In the genomic region with DNA sequence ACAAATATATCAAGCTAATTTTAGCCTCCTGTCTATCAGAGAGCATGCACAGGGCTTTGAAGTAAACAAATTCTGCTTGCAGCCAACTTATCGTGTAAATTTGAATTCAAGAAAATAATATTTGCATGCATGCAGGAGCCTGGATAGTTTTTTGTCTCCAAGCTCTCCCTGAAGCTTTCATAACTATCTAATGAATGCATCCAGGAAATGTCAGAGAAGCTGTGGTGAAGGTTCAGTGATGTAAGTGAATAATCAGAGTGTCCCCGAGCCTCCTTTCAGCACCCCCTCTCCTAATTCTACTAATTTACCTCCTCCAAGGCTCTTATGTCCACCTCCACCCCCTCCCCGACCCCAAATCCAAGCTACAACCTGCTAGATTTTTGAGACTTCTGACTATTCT, we compare ENCODE assay signal across 29 cellular contexts.
"Had no signal": no experiment of that assay in that cellular context is flagged by ENCODE, and none has a peak within 500 bp of the region (broad histone marks: within the 10 kb centered on the region; RNA-seq: fewer than 3 reads in every experiment).

No MANE protein-coding gene starts in this region.

- H3K4me3 Mint-ChIP-seq: activated B cell treated with CpG ODN at 0.5 μM for 24 hours; activated CD8-positive, alpha-beta T cell treated with anti-CD3 and anti-CD28 coated beads for 36 hours; activated naive CD8-positive, alpha-beta T cell; activated T-cell treated with anti-CD3 and anti-CD28 coated beads, Interleukin-2, amount 50 U/mL, for 72 hours; brain; effector memory CD8-positive, alpha-beta T cell; naive thymus-derived CD4-positive, alpha-beta T cell; stimulated activated memory B cell treated with anti-CD40 and anti-IgM and Interleukin-4, amounts not matched to agents 10 μg/mL and 1 μg/mL and 100 μg/mL, for 72 hours; stimulated activated naive CD8-positive, alpha-beta T cell treated with anti-CD3 and anti-CD28 coated beads, Interleukin-15, amount 100 ng/mL, for 72 hours; T-helper 17 cell had no signal

- DNase-seq: activated B cell treated with CpG ODN at 0.5 μM for 24 hours; activated CD4-positive, alpha-beta T cell treated with anti-CD3 and anti-CD28 coated beads, Interleukin-2, amount 50 U/mL, for 1 hour; activated CD8-positive, alpha-beta T cell treated with anti-CD3 and anti-CD28 coated beads for 36 hours; activated effector memory CD4-positive, alpha-beta T cell treated with Interleukin-2 at 50 U/mL for 16 hours; activated naive CD4-positive, alpha-beta T cell treated with Interleukin-2 at 50 U/mL for 16 hours; activated T-cell treated with anti-CD3 and anti-CD28 coated beads, Interleukin-2, amount 50 U/mL, for 72 hours; aorta; cortex of kidney; effector memory CD8-positive, alpha-beta T cell; foreskin melanocyte; glutamatergic neuron; mammary epithelial cell; midbrain; naive thymus-derived CD4-positive, alpha-beta T cell; psoas muscle; sigmoid colon; small intestine; stimulated activated CD4-positive, alpha-beta T cell treated with anti-CD3 and anti-CD28 coated beads, Interleukin-4, amount 100 ng/mL, for 4 hours; stimulated activated CD8-positive, alpha-beta memory T cell treated with anti-CD3 and anti-CD28 coated beads, Interleukin-4, amount 100 ng/mL, for 48 hours; stimulated activated naive CD8-positive, alpha-beta T cell treated with anti-CD3 and anti-CD28 coated beads, Interleukin-15, amount 100 ng/mL, for 72 hours; T-helper 17 cell; T1000; thyroid gland had no signal

- H3K9me3 ChIP-seq: psoas muscle, sigmoid colon, thyroid gland had no signal

- H3K9ac ChIP-seq: parathyroid adenoma had no signal

- H3K9me3 Mint-ChIP-seq: activated B cell treated with CpG ODN at 0.5 μM for 24 hours; activated CD8-positive, alpha-beta T cell treated with anti-CD3 and anti-CD28 coated beads for 36 hours; activated T-cell treated with anti-CD3 and anti-CD28 coated beads, Interleukin-2, amount 50 U/mL, for 72 hours; effector memory CD8-positive, alpha-beta T cell; stimulated activated memory B cell treated with anti-CD40 and anti-IgM and Interleukin-4, amounts not matched to agents 10 μg/mL and 1 μg/mL and 100 μg/mL, for 72 hours; stimulated activated naive CD8-positive, alpha-beta T cell treated with anti-CD3 and anti-CD28 coated beads, Interleukin-15, amount 100 ng/mL, for 72 hours had no signal

- H3K36me3 Mint-ChIP-seq: activated naive CD8-positive, alpha-beta T cell; brain; naive thymus-derived CD4-positive, alpha-beta T cell; stimulated activated memory B cell treated with anti-CD40 and anti-IgM and Interleukin-4, amounts not matched to agents 10 μg/mL and 1 μg/mL and 100 μg/mL, for 72 hours had no signal

- H3K27me3 ChIP-seq: cardiac muscle cell, hepatocyte, sigmoid colon, thyroid gland had no signal

- H3K27ac Mint-ChIP-seq: activated B cell treated with CpG ODN at 0.5 μM for 24 hours; activated CD8-positive, alpha-beta T cell treated with anti-CD3 and anti-CD28 coated beads for 36 hours; activated naive CD8-positive, alpha-beta T cell; activated T-cell treated with anti-CD3 and anti-CD28 coated beads, Interleukin-2, amount 50 U/mL, for 72 hours; stimulated activated memory B cell treated with anti-CD40 and anti-IgM and Interleukin-4, amounts not matched to agents 10 μg/mL and 1 μg/mL and 100 μg/mL, for 72 hours had no signal

- H3K27ac ChIP-seq: cardiac muscle cell, hepatocyte, parathyroid adenoma, psoas muscle, sigmoid colon, thyroid gland had no signal

- ATAC-seq: activated CD8-positive, alpha-beta T cell treated with anti-CD3 and anti-CD28 coated beads for 36 hours; activated T-cell treated with anti-CD3 and anti-CD28 coated beads, Interleukin-2, amount 50 U/mL, for 72 hours; effector memory CD8-positive, alpha-beta T cell; naive thymus-derived CD4-positive, alpha-beta T cell; psoas muscle; stimulated activated memory B cell treated with anti-CD40 and anti-IgM and Interleukin-4, amounts not matched to agents 10 μg/mL and 1 μg/mL and 100 μg/mL, for 72 hours; stimulated activated naive CD8-positive, alpha-beta T cell treated with anti-CD3 and anti-CD28 coated beads, Interleukin-15, amount 100 ng/mL, for 72 hours; T-helper 17 cell had no signal

- H3K4me1 ChIP-seq: parathyroid adenoma, psoas muscle had no signal

- H3K27me3 Mint-ChIP-seq: activated B cell treated with CpG ODN at 0.5 μM for 24 hours; activated CD8-positive, alpha-beta T cell treated with anti-CD3 and anti-CD28 coated beads for 36 hours; activated naive CD8-positive, alpha-beta T cell; effector memory CD8-positive, alpha-beta T cell; stimulated activated naive CD8-positive, alpha-beta T cell treated with anti-CD3 and anti-CD28 coated beads, Interleukin-15, amount 100 ng/mL, for 72 hours had no signal

- H3K36me3 ChIP-seq: cardiac muscle cell, sigmoid colon, thyroid gland had no signal

- H3K4me3 ChIP-seq: cardiac muscle cell, hepatocyte, psoas muscle, sigmoid colon, thyroid gland had no signal
